ENCODE assay signal across 26 cellular contexts in the genomic region with DNA sequence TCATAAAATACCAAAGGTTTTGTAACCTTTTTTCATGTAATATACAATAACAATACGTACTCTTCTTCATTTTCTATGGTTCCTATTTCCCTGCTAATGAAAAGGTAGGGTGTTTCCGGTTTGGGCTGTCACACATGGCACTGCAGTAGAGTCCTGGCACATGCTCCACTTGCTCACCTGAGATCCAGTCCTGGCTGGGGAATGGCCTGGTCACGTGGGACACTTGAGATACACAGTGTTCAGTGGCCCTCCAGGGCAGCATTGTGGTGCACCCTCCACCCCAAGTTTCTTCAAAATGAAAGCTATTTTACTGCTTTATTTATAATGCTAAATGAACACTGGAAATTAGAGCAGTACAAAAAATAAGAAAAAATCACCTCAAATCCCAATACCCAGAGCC. TPM values are rescaled to one million over a fixed set of nuclear protein-coding genes. Genes with fewer than 3 reads are reported as not detected.
DNase-seq lines count a peak whose midpoint lies in the region; ATAC-seq and TF ChIP-seq lines count a peak whose summit lies in the region.
"Had no signal": no experiment of that assay in that cellular context is flagged by ENCODE, and none has a peak within 500 bp of the region (broad histone marks: within the 10 kb centered on the region; RNA-seq: fewer than 3 reads in every experiment).

No MANE protein-coding gene starts in this region.

- ATAC-seq in Right ventricle myocardium superior (ENCODE audit: poor library complexity) (peak; percentile 24), left cardiac atrium (no peak), left lobe of liver (peak; percentile 43), GM21367 (IDR thresholded peaks at IDR 0.05; ENCODE audit: unreplicated experiment) (no peak)
- ATAC-seq: WTC11 had no signal

- H3K4me3 ChIP-seq in stomach: no peak overlapping the region
- H3K4me3 ChIP-seq: ascending aorta, testis had no signal

- no peaks in the 10 kb centered on the region for H3K9me3 ChIP-seq in stomach
- H3K9me3 ChIP-seq: ascending aorta, testis had no signal

- DNase-seq in Right ventricle myocardium superior (no peak), left cardiac atrium (no peak), left lobe of liver (ENCODE audit: low spot score) (no peak), stomach (peak; percentile 54), NCI-H510A treated with DMSO at 0.1 percent for 48 hours (lab: John Stamatoyannopoulos, UW) (no peak), occipital lobe (lab: John Stamatoyannopoulos, UW) (no peak)
- DNase-seq: activated CD4-positive, alpha-beta T cell treated with anti-CD3 and anti-CD28 coated beads, Interleukin-2, amount 50 U/mL, for 48 hours; activated naive CD4-positive, alpha-beta T cell treated with Interleukin-2 at 50 U/mL for 16 hours; activated T-cell treated with anti-CD3 and anti-CD28 coated beads, Interleukin-2, amount 50 U/mL, for 1 hour; dermis blood vessel endothelial cell; EL; head of caudate nucleus; mesendoderm; naive B cell; NCI-H1092 treated with DMSO at 0.1 percent for 48 hours; NCI-H1930; NCI-H226; NCI-H748 treated with DMSO at 0.1 percent for 48 hours; retina; small intestine; testis had no signal

- 60 to 81% (median 65%) methylated on average over 3 of the region's 3 CpGs for WGBS in stomach, 5 donors

- peaks cover 55 to 100% (median 100%) of the 10 kb centered on the region in 4 donors for H3K36me3 ChIP-seq in stomach

- no peak for TF ChIP-seq POLR2A in stomach (IDR thresholded peaks at IDR 0.05)

- TF ChIP-seq EP300 in stomach (IDR thresholded peaks at IDR 0.05): no peak

- TF ChIP-seq CTCF in VCaP (conservative IDR thresholded peaks at IDR 0.05) (no peak), stomach (IDR thresholded peaks at IDR 0.05) (no peak)

- H3K4me1 ChIP-seq in stomach: no peaks in the 10 kb centered on the region
- H3K4me1 ChIP-seq: ascending aorta had no signal

- no peaks in the 10 kb centered on the region for H3K27me3 ChIP-seq in stomach
- H3K27me3 ChIP-seq: ascending aorta, testis had no signal

- peak overlapping the region; percentile 75; the same call in 1 of the 2 replicates for H3K27ac ChIP-seq in VCaP
- H3K27ac ChIP-seq in stomach: no peak overlapping the region
- H3K27ac ChIP-seq: ascending aorta, epithelial cell of prostate had no signal

- intact Hi-C loops in Right ventricle myocardium superior (cut with DNase I) (no loop called here), left cardiac atrium (cut with DNase I) (no loop called here), stomach (cut with DNase I; ENCODE audit: low total_unique reads) (no loop called here)

RNA-seq across cellular contexts. Expression of gene MRPS25, which starts 23.2 kb away (rescaled TPM):
- 152 TPM for total RNA-seq in Right ventricle myocardium superior
- total RNA-seq in left cardiac atrium: 10 to 100 TPM; 88.1 to 88.4 TPM
- 56.4 TPM for total RNA-seq in left lobe of liver
- total RNA-seq in stomach: 100 to 1,000 TPM in 1 of 5 donors, 10 to 100 TPM in 4; 13.9 to 126 (median 24.9) TPM
- 10 to 100 TPM; 17.7 to 51.9 (median 38.3) TPM for polyA plus RNA-seq in stomach
- 17.8 TPM for total RNA-seq in occipital lobe

RNA-seq across cellular contexts. Expression of gene RBSN, which starts 57.0 kb away (rescaled TPM):
- total RNA-seq in Right ventricle myocardium superior (17.1 TPM), left cardiac atrium (10 to 100 TPM; 18.7 to 20.8 TPM), left lobe of liver (12.6 TPM), stomach (100 to 1,000 TPM in 1 of 5 donors, 10 to 100 TPM in 3, 1 to 10 TPM in 1; 4.3 to 127 (median 26.6) TPM), occipital lobe (70.8 TPM)
- 1 to 10 TPM; 5.9 to 8.5 (median 7.9) TPM for polyA plus RNA-seq in stomach

Comparison
In these comparisons a context has a peak if more than half of its experiments do, and no peak if none do; other contexts are left out.
1. ATAC-seq: peak in Right ventricle myocardium superior (single experiment) and left lobe of liver (single experiment); none in left cardiac atrium (0 of 2) and GM21367 (single experiment).